Comparison of ENCODE assay signal across 2 cellular contexts in genomic region chr7:141715794-141716689, GRCh38.
TF ChIP-seq lines count a peak whose summit lies in the region.

No MANE protein-coding gene starts in this region.

TF ChIP-seq in A549, 52 proteins besides CTCF, POLR2A, EP300 and RAD21:
- TF ChIP-seq, protein P1, sequence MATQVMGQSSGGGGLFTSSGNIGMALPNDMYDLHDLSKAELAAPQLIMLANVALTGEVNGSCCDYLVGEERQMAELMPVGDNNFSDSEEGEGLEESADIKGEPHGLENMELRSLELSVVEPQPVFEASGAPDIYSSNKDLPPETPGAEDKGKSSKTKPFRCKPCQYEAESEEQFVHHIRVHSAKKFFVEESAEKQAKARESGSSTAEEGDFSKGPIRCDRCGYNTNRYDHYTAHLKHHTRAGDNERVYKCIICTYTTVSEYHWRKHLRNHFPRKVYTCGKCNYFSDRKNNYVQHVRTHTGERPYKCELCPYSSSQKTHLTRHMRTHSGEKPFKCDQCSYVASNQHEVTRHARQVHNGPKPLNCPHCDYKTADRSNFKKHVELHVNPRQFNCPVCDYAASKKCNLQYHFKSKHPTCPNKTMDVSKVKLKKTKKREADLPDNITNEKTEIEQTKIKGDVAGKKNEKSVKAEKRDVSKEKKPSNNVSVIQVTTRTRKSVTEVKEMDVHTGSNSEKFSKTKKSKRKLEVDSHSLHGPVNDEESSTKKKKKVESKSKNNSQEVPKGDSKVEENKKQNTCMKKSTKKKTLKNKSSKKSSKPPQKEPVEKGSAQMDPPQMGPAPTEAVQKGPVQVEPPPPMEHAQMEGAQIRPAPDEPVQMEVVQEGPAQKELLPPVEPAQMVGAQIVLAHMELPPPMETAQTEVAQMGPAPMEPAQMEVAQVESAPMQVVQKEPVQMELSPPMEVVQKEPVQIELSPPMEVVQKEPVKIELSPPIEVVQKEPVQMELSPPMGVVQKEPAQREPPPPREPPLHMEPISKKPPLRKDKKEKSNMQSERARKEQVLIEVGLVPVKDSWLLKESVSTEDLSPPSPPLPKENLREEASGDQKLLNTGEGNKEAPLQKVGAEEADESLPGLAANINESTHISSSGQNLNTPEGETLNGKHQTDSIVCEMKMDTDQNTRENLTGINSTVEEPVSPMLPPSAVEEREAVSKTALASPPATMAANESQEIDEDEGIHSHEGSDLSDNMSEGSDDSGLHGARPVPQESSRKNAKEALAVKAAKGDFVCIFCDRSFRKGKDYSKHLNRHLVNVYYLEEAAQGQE (IDR thresholded peaks at IDR 0.05) = peak; percentile 78
- no peak for TF ChIP-seq ZC3H11A (IDR thresholded peaks at IDR 0.05)

TF ChIP-seq in K562, 482 proteins besides CTCF, POLR2A, EP300 and RAD21:
- TF ChIP-seq ETV5 (CRISPR knock-in tag; IDR thresholded peaks at IDR 0.05; ENCODE audit: low read depth) (no peak), HNRNPK (IDR thresholded peaks at IDR 0.05; ENCODE audit: low read depth, low read length, poor library complexity, severe bottlenecking) (peak; percentile 57), EHMT2 (IDR thresholded peaks at IDR 0.05) (peak; percentile 79), COPS2 (conservative IDR thresholded peaks at IDR 0.05) (no peak), PCBP1 (IDR thresholded peaks at IDR 0.05; ENCODE audit: low read depth, low read length, poor library complexity, severe bottlenecking) (peak; percentile 64), PCBP2 (IDR thresholded peaks at IDR 0.05; ENCODE audit: low read depth, low read length, poor library complexity, severe bottlenecking) (peak; percentile 72), ZNF253 (CRISPR knock-in tag; conservative IDR thresholded peaks at IDR 0.05) (no peak)
